25 cellular contexts compared by ENCODE assay signal in genomic region chr1:160884091-160884490, GRCh38. TPM values are rescaled to one million over a fixed set of nuclear protein-coding genes. Genes with fewer than 3 reads are reported as not detected.
"Had no signal": no experiment of that assay in that cellular context is flagged by ENCODE, and none has a peak within 500 bp of the region (broad histone marks: within the 10 kb centered on the region; RNA-seq: fewer than 3 reads in every experiment).

No MANE protein-coding gene starts in this region.

- H3K4me3 ChIP-seq: adrenal gland, SJSA1 had no signal

- H3K9me3 Mint-ChIP-seq: activated naive CD8-positive, alpha-beta T cell treated with anti-CD3 and anti-CD28 coated beads, Interleukin-2, amount 10 ng/mL, durations not matched to agents 7 days and 5 days; T-cell had no signal

- H3K27ac ChIP-seq: adrenal gland, SJSA1, WERI-Rb-1 had no signal

- H3K9me3 ChIP-seq: adrenal gland, SJSA1 had no signal

- DNase-seq: activated CD4-positive, alpha-beta T cell treated with anti-CD3 and anti-CD28 coated beads for 4 hours; activated CD8-positive, alpha-beta memory T cell treated with anti-CD3 and anti-CD28 coated beads, Interleukin-2, amount 50 U/mL, for 48 hours; activated CD8-positive, alpha-beta T cell treated with anti-CD3 and anti-CD28 coated beads, Interleukin-2, amount 10 ng/mL, durations not matched to agents 7 days and 5 days; activated naive CD4-positive, alpha-beta T cell treated with anti-CD3 and anti-CD28 coated beads, Interleukin-2, amount 50 U/mL, for 16 hours; activated naive CD8-positive, alpha-beta T cell treated with anti-CD3 and anti-CD28 coated beads, Interleukin-2, amount 10 ng/mL, durations not matched to agents 7 days and 5 days; activated T-cell treated with anti-CD3 and anti-CD28 coated beads, Interleukin-2, amount 50 U/mL, for 1 hour; anterior cingulate cortex; cerebellar nuclear complex; KG1; NCI-H1092; NCI-H1417; NCI-H1930; NCI-H2171; NCI-H226; NCI-H510A; NCI-H526 treated with DMSO at 0.1 percent for 48 hours; SHP77; T-cell; WERI-Rb-1 had no signal

- H3K36me3 ChIP-seq: adrenal gland, SJSA1, WERI-Rb-1 had no signal

- H3K4me1 ChIP-seq: adrenal gland, SJSA1 had no signal

- H3K4me3 Mint-ChIP-seq: activated CD8-positive, alpha-beta T cell treated with anti-CD3 and anti-CD28 coated beads, Interleukin-2, amount 10 ng/mL, durations not matched to agents 7 days and 5 days; activated naive CD8-positive, alpha-beta T cell treated with anti-CD3 and anti-CD28 coated beads, Interleukin-2, amount 10 ng/mL, durations not matched to agents 7 days and 5 days; IgD-negative memory B cell; T-cell had no signal

- H3K27ac Mint-ChIP-seq: activated CD8-positive, alpha-beta T cell treated with anti-CD3 and anti-CD28 coated beads, Interleukin-2, amount 10 ng/mL, durations not matched to agents 7 days and 5 days; activated naive CD8-positive, alpha-beta T cell treated with anti-CD3 and anti-CD28 coated beads, Interleukin-2, amount 10 ng/mL, durations not matched to agents 7 days and 5 days; IgD-negative memory B cell; T-cell had no signal

- H3K36me3 Mint-ChIP-seq: activated naive CD8-positive, alpha-beta T cell treated with anti-CD3 and anti-CD28 coated beads, Interleukin-2, amount 10 ng/mL, durations not matched to agents 7 days and 5 days; T-cell had no signal

RNA-seq across cellular contexts. Expression of gene ITLN1, which starts 0.9 kb away (rescaled TPM):
- total RNA-seq: activated CD8-positive, alpha-beta T cell treated with anti-CD3 and anti-CD28 coated beads, Interleukin-2, amount 10 ng/mL, durations not matched to agents 7 days and 5 days; activated naive CD8-positive, alpha-beta T cell treated with anti-CD3 and anti-CD28 coated beads, Interleukin-2, amount 10 ng/mL, durations not matched to agents 7 days and 5 days; LHCN-M2; MCF 10A; PC-3; SJSA1; T-cell had no signal

RNA-seq across cellular contexts. Expression of gene CD244, which starts 21.4 kb away (rescaled TPM):
- total RNA-seq: LHCN-M2, MCF 10A, PC-3, SJSA1 had no signal
